8 cellular contexts compared by ENCODE assay signal in the genomic region with DNA sequence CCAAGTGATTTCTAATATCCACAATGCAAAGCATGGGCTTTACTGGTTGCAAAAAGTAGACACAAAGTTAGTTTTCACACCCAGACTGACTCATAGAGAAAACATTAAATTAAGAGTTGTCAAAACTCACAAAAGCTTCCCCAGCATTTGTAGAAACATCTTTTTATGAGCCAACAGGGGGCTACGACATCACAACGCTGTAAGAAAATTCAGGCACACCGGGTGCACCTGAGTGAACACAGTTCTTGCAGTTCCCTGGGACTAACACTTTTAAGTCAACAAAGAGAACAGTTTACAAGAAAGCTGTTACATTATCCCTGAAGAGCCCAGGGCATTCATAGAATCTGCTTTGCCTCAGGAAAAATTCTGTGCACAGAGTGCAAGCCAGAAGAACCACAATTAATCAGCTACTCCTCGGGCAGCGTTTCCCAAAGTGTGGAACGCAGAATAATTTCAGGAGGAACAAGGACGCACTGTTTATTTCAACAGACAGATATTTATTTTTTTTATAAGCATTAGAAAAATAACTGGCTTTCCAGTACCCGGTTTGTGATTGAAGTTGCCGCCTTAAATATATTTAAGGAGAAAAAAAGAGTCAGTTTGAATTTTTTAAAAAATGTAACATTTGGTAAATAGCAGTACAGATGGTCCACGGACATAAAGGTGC. TPM values are rescaled to one million over a fixed set of nuclear protein-coding genes. Genes with fewer than 3 reads are reported as not detected.
DNase-seq lines count a peak whose midpoint lies in the region; ATAC-seq and TF ChIP-seq lines count a peak whose summit lies in the region.

No MANE protein-coding gene starts in this region.

- TF ChIP-seq CTCF in SK-N-SH (IDR thresholded peaks at IDR 0.05) (no peak), PC-9 (conservative IDR thresholded peaks at IDR 0.05) (peak; percentile 19; the same call in 1 of the 2 replicates), nephron (IDR thresholded peaks at IDR 0.05; ENCODE audit: unreplicated experiment in 3 of 3) (no peak)

- CTCF ChIA-PET in SK-N-SH (lab: Yijun Ruan, JAX) (interaction anchor here (0.6 to 2.8 kb wide), 14 partner anchors 17 to 275 kb away, joined by 3 to 21 read pairs (median 4); a partner anchor contains a TSS), PC-9 (lab: Charles Lee) (interaction anchor here (0.5 to 0.7 kb wide), 3 partner anchors 119 to 715 kb away, joined by 3 to 4 read pairs (median 3); no protein-coding TSS in a partner anchor)

- no peak for DNase-seq in SK-N-SH
- DNase-seq in PC-9 = peak; percentile 7 to 82
- DNase-seq in SIG-M5 (lab: John Stamatoyannopoulos, UW) = no peak
- DNase-seq in stimulated activated CD4-positive, alpha-beta T cell treated with anti-CD3 and anti-CD28 coated beads, Interleukin-12 subunit alpha, Interleukin-12 subunit beta, amount 100 ng/mL, for 4 hours = no peak

- H3K27ac ChIP-seq in SK-N-SH (ENCODE audit: low read depth in 2 of 2, low read length in 1 of 2) (peak overlapping the region; percentile 85 to 97), PC-9 (peak overlapping the region; percentile 83)

- H3F3A ChIP-seq in SK-N-SH (replicated peaks; ENCODE audit: insufficient read depth) = no peaks in the 10 kb centered on the region
- peaks cover 14% of the 10 kb centered on the region for H3F3A ChIP-seq in PC-9 (ENCODE audit: insufficient read depth, low read depth)

- H3K27me3 ChIP-seq in SK-N-SH (ENCODE audit: insufficient read depth) = no peaks in the 10 kb centered on the region
- no peaks in the 10 kb centered on the region for H3K27me3 ChIP-seq in PC-9 (ENCODE audit: insufficient read depth, low read depth)
- no peaks in the 10 kb centered on the region for H3K27me3 ChIP-seq in endocrine pancreas (ENCODE audit: control insufficient read depth, insufficient read depth, low read length)

- H3K9ac ChIP-seq in SK-N-SH = peak overlapping the region; percentile 94
- peak overlapping the region; percentile 81 for H3K9ac ChIP-seq in endocrine pancreas (ENCODE audit: control insufficient read depth, insufficient read depth, low read length)

- H3K9me3 ChIP-seq in SK-N-SH (no peaks in the 10 kb centered on the region), PC-9 (ENCODE audit: insufficient read depth, low read depth) (no peaks in the 10 kb centered on the region), endocrine pancreas (ENCODE audit: control insufficient read depth, low read length) (no peaks in the 10 kb centered on the region)

- H3K36me3 ChIP-seq in SK-N-SH (replicated peaks in 1 of 2; ENCODE audit: control insufficient read depth in 1 of 2, insufficient read depth in 2 of 2, low read length in 1 of 2) = no peaks in the 10 kb centered on the region
- no peaks in the 10 kb centered on the region for H3K36me3 ChIP-seq in PC-9 (ENCODE audit: low read depth)
- no peaks in the 10 kb centered on the region for H3K36me3 ChIP-seq in endocrine pancreas (ENCODE audit: control insufficient read depth, insufficient read depth, low read length)

- ATAC-seq in SK-N-SH treated with all-trans-retinoic acid at 6 μM for 48 hours (no peak; the same call in 1 of the 3 replicates), HG03442 (IDR thresholded peaks at IDR 0.05; ENCODE audit: unreplicated experiment) (no peak)

- 5% methylated on average over 10 of the region's 10 CpGs for WGBS in SK-N-SH (ENCODE audit: low lambda C conversion rate)

- H3K9me3 Mint-ChIP-seq in nephron = no peaks in the 10 kb centered on the region

- H3K4me1 Mint-ChIP-seq in nephron = peaks cover 45% of the 10 kb centered on the region

- H3K4me1 ChIP-seq in SK-N-SH (ENCODE audit: control insufficient read depth in 1 of 2, insufficient read depth in 2 of 2, low read depth in 1 of 2, low read length in 1 of 2) (peaks cover 4 to 12% of the 10 kb centered on the region in 2 experiments; a peak in 3 of 4 replicates), PC-9 (replicated peaks; ENCODE audit: insufficient read depth) (peaks cover 44% of the 10 kb centered on the region), endocrine pancreas (ENCODE audit: control insufficient read depth, insufficient read depth, low read length) (peaks cover 38% of the 10 kb centered on the region)

- TSS peak; percentile 30 for BruUV-seq in PC-9 (replicated peaks; lab: Mats Ljungman, UMichigan)

- peak overlapping the region; percentile 89 to 93 (median 91) for H3K4me3 Mint-ChIP-seq in nephron

- no peaks in the 10 kb centered on the region for H3K36me3 Mint-ChIP-seq in nephron (ENCODE audit: low read depth)

- H3K27ac Mint-ChIP-seq in nephron = peak overlapping the region; percentile 61 to 96 (median 94)

- no peak for TF ChIP-seq EP300 in SK-N-SH (IDR thresholded peaks at IDR 0.05; ENCODE audit: borderline replicate concordance in 1 of 2, low read depth in 1 of 2, low read length in 1 of 2)

- POLR2A ChIA-PET in SK-N-SH (lab: Yijun Ruan, JAX) = no interaction called here
- POLR2A ChIA-PET in PC-9 (lab: Charles Lee; ENCODE audit: unreplicated experiment) = interaction anchor here (0.9 kb wide), 1 partner anchor 127 kb away, joined by 6 read pairs; no protein-coding TSS in a partner anchor

- H3K79me2 ChIP-seq in SK-N-SH (ENCODE audit: insufficient read depth) (peaks cover 58% of the 10 kb centered on the region), PC-9 (ENCODE audit: low read depth) (peaks cover 59% of the 10 kb centered on the region)

- TF ChIP-seq RAD21 in SK-N-SH (IDR thresholded peaks at IDR 0.05; ENCODE audit: low read length) = no peak

- H2AFZ ChIP-seq in SK-N-SH (ENCODE audit: low read depth) = no peak overlapping the region
- H2AFZ ChIP-seq in PC-9 = 0 out of 2 replicates have a peak overlapping the region, but pooled peaks have one; percentile 71

- H3K4me3 ChIP-seq in SK-N-SH (ENCODE audit: low read depth in 2 of 2, low read length in 1 of 2) (peak overlapping the region; percentile 78 to 94), PC-9 (peak overlapping the region; percentile 85), endocrine pancreas (ENCODE audit: control insufficient read depth, insufficient read depth, low read length) (peak overlapping the region; percentile 58)

- peaks cover 5% of the 10 kb centered on the region for H3K27me3 Mint-ChIP-seq in nephron (ENCODE audit: low read depth)

- H4K20me1 ChIP-seq in SK-N-SH (ENCODE audit: insufficient read depth) (peaks cover 58% of the 10 kb centered on the region), PC-9 (ENCODE audit: insufficient read depth) (peaks cover 57% of the 10 kb centered on the region)

- no peaks in the 10 kb centered on the region for H3K9me2 ChIP-seq in SK-N-SH
- H3K9me2 ChIP-seq in PC-9 (ENCODE audit: insufficient read depth) = no peaks in the 10 kb centered on the region

- H3K4me2 ChIP-seq in SK-N-SH = peak overlapping the region; percentile 85
- H3K4me2 ChIP-seq in PC-9 = peak overlapping the region; percentile 88

- intact Hi-C loops in PC-9 (cut with micrococcal nuclease; ENCODE audit: unreplicated experiment) = loop anchor here (1.0 to 10.0 kb wide), 4 partner anchors 66 to 294 kb away; a partner anchor contains a TSS

TF ChIP-seq in SK-N-SH, 30 proteins besides CTCF, POLR2A, EP300 and RAD21:
- TF ChIP-seq JUND (IDR thresholded peaks at IDR 0.05) = no peak
- TF ChIP-seq POLR2AphosphoS5 (IDR thresholded peaks at IDR 0.05; ENCODE audit: low read depth, low read length) = no peak
- TF ChIP-seq TAF1 (IDR thresholded peaks at IDR 0.05; ENCODE audit: borderline replicate concordance, low read depth, low read length) = no peak
- no peak for TF ChIP-seq TCF12 (IDR thresholded peaks at IDR 0.05)
TF ChIP-seq in SK-N-SH: peak in this region for 0.

TF ChIP-seq in SK-N-SH treated with all-trans-retinoic acid at 6 μM for 48 hours, 23 proteins besides CTCF, POLR2A, EP300 and RAD21:
- TF ChIP-seq ISL1 (CRISPR knock-in tag; IDR thresholded peaks at IDR 0.05) (no peak), ZFP30 (CRISPR knock-in tag; IDR thresholded peaks at IDR 0.05) (no peak), ZNF565 (CRISPR knock-in tag; conservative IDR thresholded peaks at IDR 0.05; ENCODE audit: low read depth) (no peak), RARB (CRISPR knock-in tag; IDR thresholded peaks at IDR 0.05) (no peak), CSDC2 (CRISPR knock-in tag; IDR thresholded peaks at IDR 0.05) (no peak)

RNA-seq across cellular contexts. Expression of a gene that starts 1.2 kb away (rescaled TPM):
- 18.6 and 20.4 TPM in 2 replicates for polyA plus RNA-seq in SK-N-SH (2012; rRNA removed)
- polyA plus RNA-seq in SK-N-SH (2012; cell fraction: cytosol; rRNA removed) = 16.2 and 17.0 TPM in 2 replicates
- polyA plus RNA-seq in SK-N-SH (2012; cell fraction: nucleus; rRNA removed) = 26.6 and 31.9 TPM in 2 replicates
- 15.8 and 28.1 TPM in 2 replicates for total RNA-seq in PC-9 (2021)

RNA-seq across cellular contexts. Expression of a gene that starts 29.6 kb away (rescaled TPM):
- polyA plus RNA-seq in SK-N-SH (2012; rRNA removed) = not detected in 2 replicates
- polyA plus RNA-seq in SK-N-SH (2012; cell fraction: cytosol; rRNA removed) = 0.01 TPM in 1 of 2 replicates, not detected in the other
- 0.08 TPM in 1 of 2 replicates, not detected in the other for polyA plus RNA-seq in SK-N-SH (2012; cell fraction: nucleus; rRNA removed)
- total RNA-seq in PC-9 (2021) = 7.3 and 13.6 TPM in 2 replicates

RNA-seq across cellular contexts. Expression of a gene that starts 59.5 kb away (rescaled TPM):
- polyA plus RNA-seq in SK-N-SH (2012; rRNA removed) = 8.5 and 19.9 TPM in 2 replicates
- polyA plus RNA-seq in SK-N-SH (2012; cell fraction: cytosol; rRNA removed) = 12.5 and 13.7 TPM in 2 replicates
- 10.6 and 12.8 TPM in 2 replicates for polyA plus RNA-seq in SK-N-SH (2012; cell fraction: nucleus; rRNA removed)
- 6.0 and 8.7 TPM in 2 replicates for total RNA-seq in PC-9 (2021)

Comparison
In these comparisons a context has a peak if more than half of its experiments do, and no peak if none do; other contexts are left out.
1. DNase-seq: peak in PC-9 (2 of 2); none in SK-N-SH (single experiment), SIG-M5 (single experiment) and stimulated activated CD4-positive, alpha-beta T cell treated with anti-CD3 and anti-CD28 coated beads, Interleukin-12 subunit alpha, Interleukin-12 subunit beta, amount 100 ng/mL, for 4 hours (single experiment).
2. Peak in every context shown above with its lines, with median percentiles within 50 percentile points of each other: H3K4me3 ChIP-seq.